Comparison of ENCODE assay signal across 9 cellular contexts in the genomic region with DNA sequence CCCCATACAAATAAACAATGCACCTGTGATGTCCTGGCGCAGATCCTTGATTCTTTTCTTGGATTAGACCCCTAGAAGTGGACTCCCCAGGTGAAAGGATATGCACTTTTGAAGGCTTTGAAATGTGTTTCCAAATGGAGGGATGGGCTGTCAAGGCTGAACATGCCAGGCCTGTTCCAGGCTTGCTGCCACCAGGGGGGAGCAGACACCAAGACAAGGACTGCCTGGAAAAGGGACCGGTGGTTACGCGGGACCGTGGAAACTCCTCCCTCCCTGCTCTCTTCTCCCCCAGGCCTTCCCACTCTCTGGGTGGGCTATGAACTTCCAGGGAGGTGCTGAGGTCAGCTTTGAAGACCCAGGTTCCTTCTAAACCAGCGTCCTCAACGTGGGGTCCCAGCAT. TPM values are rescaled to one million over a fixed set of nuclear protein-coding genes. Genes with fewer than 3 reads are reported as not detected.
DNase-seq lines count a peak whose midpoint lies in the region; ATAC-seq, FAIRE-seq and TF ChIP-seq lines count a peak whose summit lies in the region.
"Had no signal": no experiment of that assay in that cellular context is flagged by ENCODE, and none has a peak within 500 bp of the region (broad histone marks: within the 10 kb centered on the region; RNA-seq: fewer than 3 reads in every experiment).

No MANE protein-coding gene starts in this region.

- H3K9me2 ChIP-seq in hepatocyte (replicated peaks; ENCODE audit: insufficient read depth), result no peaks in the 10 kb centered on the region

- H3K79me2 ChIP-seq in hepatocyte, result no peaks in the 10 kb centered on the region

- 42% methylated on average over 7 of the region's 7 CpGs for WGBS in hepatocyte (ENCODE audit: low lambda C conversion rate, missing lambda C conversion rate)

- H3K9me3 ChIP-seq in hepatocyte (ENCODE audit: low read depth), result no peaks in the 10 kb centered on the region
- H3K9me3 ChIP-seq in effector memory CD4-positive, alpha-beta T cell (ENCODE audit: control insufficient read depth, low read length), result no peaks in the 10 kb centered on the region

- H4K20me1 ChIP-seq in hepatocyte (ENCODE audit: insufficient read depth, poor library complexity, severe bottlenecking), result no peaks in the 10 kb centered on the region

- no peak overlapping the region for H3K4me2 ChIP-seq in hepatocyte

- in situ Hi-C loops in ACHN (cut with HindIII; ENCODE audit: low pct_ligation_motif_present, low pct_unique_long_range_greater_than_20kb, low sequenced_read_pairs), result no loop called here

- DNase-seq in ACHN (peak; percentile 38), GM12864 (ENCODE audit: low read depth) (no peak), hepatocyte (ENCODE audit: low spot score) (peak; percentile 57), GM19239 (ENCODE audit: insufficient read length, low spot score) (no peak)
- no peak for DNase-seq in stimulated activated CD4-positive, alpha-beta T cell treated with anti-CD3 and anti-CD28 coated beads, Interleukin-15, amount 100 ng/mL, for 24 hours
- DNase-seq in effector memory CD4-positive, alpha-beta T cell, result no peak
- DNase-seq: left cardiac atrium had no signal

- H3K27me3 ChIP-seq in hepatocyte, result peaks cover 3% of the 10 kb centered on the region
- no peaks in the 10 kb centered on the region for H3K27me3 ChIP-seq in effector memory CD4-positive, alpha-beta T cell (replicated peaks; ENCODE audit: control insufficient read depth, insufficient read depth, low read length, poor library complexity, severe bottlenecking)

- H3K4me3 ChIP-seq in GM12864 (ENCODE audit: low read depth, low read length) (no peak overlapping the region), hepatocyte (no peak overlapping the region)
- no peak overlapping the region for H3K4me3 ChIP-seq in effector memory CD4-positive, alpha-beta T cell (ENCODE audit: insufficient read depth, low read depth, low read length, poor library complexity, severe bottlenecking)

- no peaks in the 10 kb centered on the region for H3K36me3 ChIP-seq in hepatocyte (replicated peaks; ENCODE audit: insufficient read depth, low read depth)
- no peaks in the 10 kb centered on the region for H3K36me3 ChIP-seq in effector memory CD4-positive, alpha-beta T cell (ENCODE audit: control insufficient read depth, insufficient read depth, low read length)

- no peak overlapping the region for H2AFZ ChIP-seq in hepatocyte

- ATAC-seq in SK-N-SH treated with all-trans-retinoic acid at 6 μM for 48 hours (peak; percentile 81), GM18520 (IDR thresholded peaks at IDR 0.05; ENCODE audit: unreplicated experiment) (no peak)

- TF ChIP-seq CTCF in GM12864 (IDR thresholded peaks at IDR 0.05; ENCODE audit: low read depth, low read length, missing control alignments) (peak; percentile 30), hepatocyte (IDR thresholded peaks at IDR 0.05; ENCODE audit: poor library complexity) (peak; percentile 60)

- no peak for FAIRE-seq in GM19239 (lab: Jason Lieb, UNC)

- no peaks in the 10 kb centered on the region for H3K4me1 ChIP-seq in hepatocyte (ENCODE audit: insufficient read depth)
- H3K4me1 ChIP-seq in effector memory CD4-positive, alpha-beta T cell (ENCODE audit: control insufficient read depth, insufficient read depth, low read length, poor library complexity, severe bottlenecking), result no peaks in the 10 kb centered on the region

- H3K27ac ChIP-seq in hepatocyte, result no peak overlapping the region
- H3K27ac ChIP-seq in effector memory CD4-positive, alpha-beta T cell (ENCODE audit: insufficient read depth, low read length, poor library complexity, severe bottlenecking), result no peak overlapping the region

TF ChIP-seq in SK-N-SH treated with all-trans-retinoic acid at 6 μM for 48 hours, 23 proteins besides CTCF, POLR2A, EP300 and RAD21:
- TF ChIP-seq, protein P1, sequence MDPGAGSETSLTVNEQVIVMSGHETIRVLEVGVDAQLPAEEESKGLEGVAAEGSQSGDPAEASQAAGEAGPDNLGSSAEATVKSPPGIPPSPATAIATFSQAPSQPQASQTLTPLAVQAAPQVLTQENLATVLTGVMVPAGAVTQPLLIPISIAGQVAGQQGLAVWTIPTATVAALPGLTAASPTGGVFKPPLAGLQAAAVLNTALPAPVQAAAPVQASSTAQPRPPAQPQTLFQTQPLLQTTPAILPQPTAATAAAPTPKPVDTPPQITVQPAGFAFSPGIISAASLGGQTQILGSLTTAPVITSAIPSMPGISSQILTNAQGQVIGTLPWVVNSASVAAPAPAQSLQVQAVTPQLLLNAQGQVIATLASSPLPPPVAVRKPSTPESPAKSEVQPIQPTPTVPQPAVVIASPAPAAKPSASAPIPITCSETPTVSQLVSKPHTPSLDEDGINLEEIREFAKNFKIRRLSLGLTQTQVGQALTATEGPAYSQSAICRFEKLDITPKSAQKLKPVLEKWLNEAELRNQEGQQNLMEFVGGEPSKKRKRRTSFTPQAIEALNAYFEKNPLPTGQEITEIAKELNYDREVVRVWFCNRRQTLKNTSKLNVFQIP (CRISPR knock-in tag; IDR thresholded peaks at IDR 0.05; ENCODE audit: borderline replicate concordance, low read depth), result no peak
- TF ChIP-seq ZFP30 (CRISPR knock-in tag; IDR thresholded peaks at IDR 0.05), result no peak
TF ChIP-seq in SK-N-SH treated with all-trans-retinoic acid at 6 μM for 48 hours: peak in this region for 0.

RNA-seq across cellular contexts. Expression of gene C1QB, which starts 12.7 kb away (rescaled TPM):
- 7.9 and 10.3 TPM in 2 replicates for total RNA-seq in hepatocyte
- polyA plus RNA-seq in hepatocyte, result 11.9 and 18.0 TPM in 2 replicates

RNA-seq across cellular contexts. Expression of gene C1QC, which starts 22.3 kb away (rescaled TPM):
- 4.1 and 6.6 TPM in 2 replicates for total RNA-seq in hepatocyte
- polyA plus RNA-seq in hepatocyte, result 9.2 and 13.4 TPM in 2 replicates

RNA-seq across cellular contexts. Expression of gene C1QA, which starts 29.3 kb away (rescaled TPM):
- 5.4 and 5.9 TPM in 2 replicates for total RNA-seq in hepatocyte
- polyA plus RNA-seq in hepatocyte, result 7.8 and 9.5 TPM in 2 replicates

RNA-seq across cellular contexts. Expression of gene EPHB2, which starts 44.9 kb away (rescaled TPM):
- 11.9 and 18.3 TPM in 2 replicates for total RNA-seq in hepatocyte
- polyA plus RNA-seq in hepatocyte, result 15.8 and 17.2 TPM in 2 replicates

Comparison
In these comparisons a context has a peak if more than half of its experiments do, and no peak if none do; other contexts are left out.
1. DNase-seq: peak in ACHN (single experiment) and hepatocyte (single experiment); none in GM12864 (single experiment), GM19239 (single experiment), stimulated activated CD4-positive, alpha-beta T cell treated with anti-CD3 and anti-CD28 coated beads, Interleukin-15, amount 100 ng/mL, for 24 hours (single experiment) and effector memory CD4-positive, alpha-beta T cell (0 of 3).